Comparison of ENCODE assay signal across 24 cellular contexts in genomic region chr1:210381934-210382333, GRCh38. TPM values are rescaled to one million over a fixed set of nuclear protein-coding genes. Genes with fewer than 3 reads are reported as not detected.
DNase-seq lines count a peak whose midpoint lies in the region; ATAC-seq and TF ChIP-seq lines count a peak whose summit lies in the region.
"Had no signal": no experiment of that assay in that cellular context is flagged by ENCODE, and none has a peak within 500 bp of the region (broad histone marks: within the 10 kb centered on the region; RNA-seq: fewer than 3 reads in every experiment).

No MANE protein-coding gene starts in this region.

- no peaks in the 10 kb centered on the region for H3K36me3 ChIP-seq in left ventricle myocardium inferior
- H3K36me3 ChIP-seq in adrenal gland (replicated peaks in 1 of 2), result no peaks in the 10 kb centered on the region
- H3K36me3 ChIP-seq in thyroid gland, result no peaks in the 10 kb centered on the region
- H3K36me3 ChIP-seq in aorta (ENCODE audit: control insufficient read depth in 1 of 2, insufficient read depth in 2 of 2, low read length in 1 of 2), result no peaks in the 10 kb centered on the region
- H3K36me3 ChIP-seq: BE2C; BLaER1 treated with 17β-estradiol and CSF1 and Interleukin-3, amounts not matched to agents 10 nM and 100 nM had no signal

- TF ChIP-seq POLR2A in adrenal gland (IDR thresholded peaks at IDR 0.05) (no peak), thyroid gland (IDR thresholded peaks at IDR 0.05) (no peak)

- no peak overlapping the region for H3K27ac ChIP-seq in right cardiac atrium (ENCODE audit: low read length)
- no peak overlapping the region for H3K27ac ChIP-seq in left ventricle myocardium inferior (replicated peaks)
- H3K27ac ChIP-seq in adrenal gland, result peak overlapping the region in 4 of 5 donors; percentile 41 to 84 (median 63)
- peak overlapping the region; percentile 46 to 64 (median 62) for H3K27ac ChIP-seq in thyroid gland
- no peak overlapping the region for H3K27ac ChIP-seq in aorta (ENCODE audit: low read depth in 1 of 2, low read length in 2 of 2)
- H3K27ac ChIP-seq: A549; BLaER1 treated with 17β-estradiol and CSF1 and Interleukin-3, amounts not matched to agents 10 nM and 100 nM had no signal

- H3K9me3 ChIP-seq in right cardiac atrium (ENCODE audit: control insufficient read depth, low read length), result no peaks in the 10 kb centered on the region
- no peaks in the 10 kb centered on the region for H3K9me3 ChIP-seq in left ventricle myocardium inferior (replicated peaks)
- H3K9me3 ChIP-seq in adrenal gland (replicated peaks in 1 of 3), result no peaks in the 10 kb centered on the region
- H3K9me3 ChIP-seq in thyroid gland, result no peaks in the 10 kb centered on the region
- no peaks in the 10 kb centered on the region for H3K9me3 ChIP-seq in aorta (ENCODE audit: control insufficient read depth, low read length)
- H3K9me3 ChIP-seq: A549; BE2C; BLaER1 treated with 17β-estradiol and CSF1 and Interleukin-3, amounts not matched to agents 10 nM and 100 nM had no signal

- no peaks in the 10 kb centered on the region for H3K4me1 ChIP-seq in right cardiac atrium (ENCODE audit: control insufficient read depth, insufficient read depth, low read length)
- peaks cover 10% of the 10 kb centered on the region for H3K4me1 ChIP-seq in left ventricle myocardium inferior
- H3K4me1 ChIP-seq in adrenal gland (replicated peaks in 1 of 2), result peaks cover 14 to 24% of the 10 kb centered on the region in 2 donors
- H3K4me1 ChIP-seq in thyroid gland, result peaks cover 27% of the 10 kb centered on the region in 2 donors
- H3K4me1 ChIP-seq in aorta (ENCODE audit: control insufficient read depth in 1 of 2, insufficient read depth in 2 of 2, low read length in 2 of 2), result no peaks in the 10 kb centered on the region
- H3K4me1 ChIP-seq: BE2C; BLaER1 treated with 17β-estradiol and CSF1 and Interleukin-3, amounts not matched to agents 10 nM and 100 nM had no signal

- TF ChIP-seq CTCF in left ventricle myocardium inferior (IDR thresholded peaks at IDR 0.05; ENCODE audit: borderline replicate concordance) (no peak), adrenal gland (IDR thresholded peaks at IDR 0.05) (no peak), thyroid gland (IDR thresholded peaks at IDR 0.05) (no peak)

- WGBS in right cardiac atrium, result 45% methylated on average over 4 of the region's 4 CpGs
- 49 to 67% (median 62%) methylated on average over 4 of the region's 4 CpGs for WGBS in adrenal gland, 4 donors
- WGBS in thyroid gland, 2 donors, result 24 to 34% methylated on average over 4 of the region's 4 CpGs
- WGBS in aorta, 2 donors, result 74 to 79% methylated on average over 4 of the region's 4 CpGs

- intact Hi-C loops in Right ventricle myocardium superior (cut with DNase I) (no loop called here), cardiac septum (cut with DNase I) (no loop called here), right cardiac atrium (cut with DNase I) (no loop called here), left ventricle myocardium inferior (cut with micrococcal nuclease) (no loop called here), adrenal gland (cut with DNase I) (no loop called here), thyroid gland (cut with DNase I) (no loop called here), aorta (cut with DNase I) (no loop called here)

- no peaks in the 10 kb centered on the region for H3K27me3 ChIP-seq in right cardiac atrium (ENCODE audit: control insufficient read depth, insufficient read depth)
- no peaks in the 10 kb centered on the region for H3K27me3 ChIP-seq in left ventricle myocardium inferior (ENCODE audit: low read depth)
- H3K27me3 ChIP-seq in adrenal gland, result no peaks in the 10 kb centered on the region
- no peaks in the 10 kb centered on the region for H3K27me3 ChIP-seq in thyroid gland
- no peaks in the 10 kb centered on the region for H3K27me3 ChIP-seq in aorta (ENCODE audit: control insufficient read depth in 1 of 2, insufficient read depth in 2 of 2, low read length in 1 of 2)
- H3K27me3 ChIP-seq: BE2C; BLaER1 treated with 17β-estradiol and CSF1 and Interleukin-3, amounts not matched to agents 10 nM and 100 nM had no signal

- H3K4me3 ChIP-seq in right cardiac atrium (ENCODE audit: low read length) (no peak overlapping the region), left ventricle myocardium inferior (no peak overlapping the region), adrenal gland (no peak overlapping the region), thyroid gland (replicated peaks in 1 of 3) (no peak overlapping the region), aorta (ENCODE audit: low read length in 2 of 2) (no peak overlapping the region)
- H3K4me3 ChIP-seq: A549; BLaER1 treated with 17β-estradiol and CSF1 and Interleukin-3, amounts not matched to agents 10 nM and 100 nM; GM12878 had no signal

- ATAC-seq in Right ventricle myocardium superior (ENCODE audit: poor library complexity) (peak; percentile 43), right cardiac atrium (peak; percentile 67 to 84), aorta (ENCODE audit: low FRiP score) (no peak)
- ATAC-seq: A549, GM12878, HCT116 had no signal

- DNase-seq in Right ventricle myocardium superior (no peak), cardiac septum (ENCODE audit: low spot score) (no peak), right cardiac atrium (no peak), left ventricle myocardium inferior (no peak), adrenal gland (peak in 3 of 7 donors; percentile 35 to 61 (median 56)), thyroid gland (peak; percentile 34 to 36), cerebellar cortex (ENCODE audit: low spot score) (no peak), aorta (no peak)
- DNase-seq: 8988T; ACHN; AML-193; BE2C; CD4-positive, alpha-beta T cell; CD8-positive, alpha-beta memory T cell; DMS 273 treated with DMSO at 0.1 percent for 48 hours; DMS79; EL; GDM1; GOT3; H7 had no signal

RNA-seq across cellular contexts. Expression of gene HHAT, which starts 53.2 kb away (rescaled TPM):
- total RNA-seq in Right ventricle myocardium superior, result 1.5 TPM
- total RNA-seq in cardiac septum, result 2.4 TPM
- total RNA-seq in right cardiac atrium, result 1 to 10 TPM; 2.2 to 2.8 (median 2.5) TPM
- 1.6 TPM for polyA plus RNA-seq in right cardiac atrium
- total RNA-seq in left ventricle myocardium inferior, result 2.1 TPM
- 10 to 100 TPM in 6 of 8 donors, 1 to 10 TPM in 2; 5.9 to 26.7 (median 17.2) TPM for total RNA-seq in adrenal gland
- 1 to 10 TPM; 3.5 to 4.7 (median 3.7) TPM for polyA plus RNA-seq in adrenal gland
- total RNA-seq in thyroid gland, result 10 to 100 TPM in 3 of 4 donors, 1 to 10 TPM in 1; 7.9 to 15.9 (median 10.5) TPM
- 1 to 10 TPM; 3.1 to 3.9 TPM for total RNA-seq in aorta
- 1 to 10 TPM; 1.9 to 2.0 TPM for polyA plus RNA-seq in aorta

Comparison
In these comparisons a context has a peak if more than half of its experiments do, and no peak if none do; other contexts are left out.
1. DNase-seq: peak in thyroid gland (2 of 2); none in Right ventricle myocardium superior (single experiment), cardiac septum (single experiment), right cardiac atrium (0 of 3), left ventricle myocardium inferior (single experiment), cerebellar cortex (single experiment) and aorta (0 of 2).
2. H3K27ac ChIP-seq: peak in adrenal gland (4 of 5) and thyroid gland (3 of 3); none in right cardiac atrium (single experiment), left ventricle myocardium inferior (single experiment) and aorta (0 of 2).